14 cellular contexts compared by ENCODE assay signal in genomic region chr4:169663402-169663801, GRCh38.
"Had no signal": no experiment of that assay in that cellular context is flagged by ENCODE, and none has a peak within 500 bp of the region (broad histone marks: within the 10 kb centered on the region; RNA-seq: fewer than 3 reads in every experiment).

No MANE protein-coding gene starts in this region.

- H3K27ac Mint-ChIP-seq: activated CD4-positive, alpha-beta T cell treated with anti-CD3 and anti-CD28 coated beads, Interleukin-2, amount 10 ng/mL, durations not matched to agents 24 days and 14 days; activated naive CD4-positive, alpha-beta T cell treated with anti-CD3 and anti-CD28 coated beads for 36 hours had no signal

- H3K27me3 Mint-ChIP-seq: activated CD4-positive, alpha-beta T cell treated with anti-CD3 and anti-CD28 coated beads, Interleukin-2, amount 10 ng/mL, durations not matched to agents 24 days and 14 days had no signal

- H3K27me3 ChIP-seq: brain microvascular endothelial cell, dorsolateral prefrontal cortex had no signal

- H3K36me3 ChIP-seq: brain microvascular endothelial cell, lower lobe of right lung, thoracic aorta had no signal

- H3K36me3 Mint-ChIP-seq: natural killer cell had no signal

- H3K4me3 Mint-ChIP-seq: activated CD4-positive, alpha-beta T cell treated with anti-CD3 and anti-CD28 coated beads, Interleukin-2, amount 10 ng/mL, durations not matched to agents 24 days and 14 days; activated naive CD4-positive, alpha-beta T cell treated with anti-CD3 and anti-CD28 coated beads for 36 hours; natural killer cell had no signal

- H3K27ac ChIP-seq: brain microvascular endothelial cell, lower lobe of right lung, thoracic aorta had no signal

- H3K9me3 Mint-ChIP-seq: activated CD4-positive, alpha-beta T cell treated with anti-CD3 and anti-CD28 coated beads, Interleukin-2, amount 10 ng/mL, durations not matched to agents 24 days and 14 days; natural killer cell had no signal

- DNase-seq: activated CD4-positive, alpha-beta T cell treated with anti-CD3 and anti-CD28 coated beads, Interleukin-2, amount 10 ng/mL, durations not matched to agents 24 days and 14 days; activated CD8-positive, alpha-beta memory T cell treated with anti-CD3 and anti-CD28 coated beads for 24 hours; activated naive CD4-positive, alpha-beta T cell treated with anti-CD3 and anti-CD28 coated beads for 36 hours; dorsolateral prefrontal cortex; hypothalamus; kidney glomerular epithelial cell; lower lobe of right lung; natural killer cell; stimulated activated CD4-positive, alpha-beta T cell treated with anti-CD3 and anti-CD28 coated beads, Interleukin-4, amount 100 ng/mL, for 1 hour; stimulated activated CD8-positive, alpha-beta memory T cell treated with anti-CD3 and anti-CD28 coated beads, Interleukin-4, amount 100 ng/mL, for 48 hours; stimulated activated naive CD8-positive, alpha-beta T cell treated with anti-CD3 and anti-CD28 coated beads, Interleukin-15, Interleukin-2, amounts not matched to agents 100 U/mL and 50 U/mL, for 24 hours; T-helper 9 cell had no signal

- H3K9me3 ChIP-seq: lower lobe of right lung, thoracic aorta had no signal

- H3K4me3 ChIP-seq: lower lobe of right lung, thoracic aorta had no signal

- ATAC-seq: lower lobe of right lung; natural killer cell; stimulated activated naive CD8-positive, alpha-beta T cell treated with anti-CD3 and anti-CD28 coated beads, Interleukin-15, Interleukin-2, amounts not matched to agents 100 U/mL and 50 U/mL, for 24 hours had no signal
